In genomic region chr16:23496826-23497542, GRCh38 we compare ENCODE assay signal across 1 cellular context.
TF ChIP-seq lines count a peak whose summit lies in the region.

No MANE protein-coding gene starts in this region.

TF ChIP-seq in GM23338, 12 proteins besides CTCF, POLR2A, EP300 and RAD21 (continued from another document):
- no peak for TF ChIP-seq ZNF462 (CRISPR knock-in tag; IDR thresholded peaks at IDR 0.05)
- no peak for TF ChIP-seq ZNF331 (CRISPR knock-in tag; IDR thresholded peaks at IDR 0.05; ENCODE audit: low read depth)
- no peak for TF ChIP-seq EZH2phosphoT487 (IDR thresholded peaks at IDR 0.05; ENCODE audit: unreplicated experiment)
- no peak for TF ChIP-seq NANOG (IDR thresholded peaks at IDR 0.05; ENCODE audit: borderline replicate concordance)
